In the genomic region with DNA sequence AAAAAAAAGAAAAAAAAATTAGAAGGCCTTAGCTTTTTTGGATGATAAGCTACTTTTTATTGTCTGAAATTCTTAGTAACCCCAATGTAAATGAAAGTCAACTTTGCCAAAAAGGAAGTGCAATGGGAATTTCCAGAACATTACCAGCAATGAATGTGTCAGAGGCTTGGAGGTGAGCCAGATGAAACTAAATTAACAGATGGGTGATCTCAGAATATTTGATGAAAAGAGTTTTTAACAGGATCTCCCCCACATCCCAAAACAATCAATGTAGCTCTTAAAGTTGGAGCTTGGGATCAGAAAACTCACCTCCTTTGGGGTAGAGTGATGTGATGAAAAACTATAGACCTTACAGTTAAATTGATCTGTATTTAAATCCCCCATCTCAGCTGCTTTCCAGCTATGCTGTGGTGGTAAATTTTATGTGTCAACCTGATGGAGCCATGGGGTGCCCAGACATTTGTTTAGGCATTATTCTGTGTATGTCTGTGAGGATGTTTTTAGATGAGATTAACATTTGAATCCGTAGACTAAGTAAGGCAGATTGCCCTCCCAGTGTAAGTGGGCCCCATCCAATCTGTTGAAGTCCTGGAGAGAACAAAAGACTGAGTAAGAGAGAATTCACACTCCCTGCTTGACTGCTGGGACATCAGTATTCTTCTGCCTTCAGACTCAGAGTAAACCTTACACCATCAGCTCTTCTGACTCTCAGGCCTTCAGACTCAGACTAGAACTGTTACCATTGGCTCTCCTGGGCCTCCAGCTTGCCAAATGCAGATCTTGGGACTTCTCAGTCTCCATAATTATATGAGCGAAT, we compare ENCODE assay signal across 9 cellular contexts.
DNase-seq lines count a peak whose midpoint lies in the region; ATAC-seq and TF ChIP-seq lines count a peak whose summit lies in the region.
"Had no signal": no experiment of that assay in that cellular context is flagged by ENCODE, and none has a peak within 500 bp of the region (broad histone marks: within the 10 kb centered on the region; RNA-seq: fewer than 3 reads in every experiment).

No MANE protein-coding gene starts in this region.

- 71 to 73% methylated on average over 2 of the region's 2 CpGs for WGBS in sigmoid colon, 2 donors

- peak; percentile 62 for ATAC-seq in GM18511 (IDR thresholded peaks at IDR 0.05; ENCODE audit: unreplicated experiment)
- no peak for ATAC-seq in HG02981 (IDR thresholded peaks at IDR 0.05; ENCODE audit: unreplicated experiment)

- no peaks in the 10 kb centered on the region for H4K20me1 ChIP-seq in fibroblast of lung (ENCODE audit: control insufficient read depth, extremely low read depth, insufficient read depth, low read length)

- H3K27ac ChIP-seq in fibroblast of lung (ENCODE audit: insufficient read depth, low read length) (no peak overlapping the region), sigmoid colon (peak overlapping the region in 3 of 4 donors; percentile 8 to 37 (median 18))

- H3K36me3 ChIP-seq in fibroblast of lung (ENCODE audit: control insufficient read depth, insufficient read depth, low read length) (no peaks in the 10 kb centered on the region), sigmoid colon (no peaks in the 10 kb centered on the region)

- H3K4me1 Mint-ChIP-seq in activated CD4-positive, alpha-beta memory T cell treated with anti-CD3 and anti-CD28 coated beads, Interleukin-2, amount 10 ng/mL, durations not matched to agents 7 days and 5 days: peaks cover 3% of the 10 kb centered on the region

- DNase-seq in NCI-H82 treated with DMSO at 0.1 percent for 48 hours (lab: John Stamatoyannopoulos, UW; ENCODE audit: unreplicated experiment) (peak; percentile 24), fibroblast of lung (ENCODE audit: low read depth in 2 of 2) (peak; percentile 78 to 92), sigmoid colon (no peak), NCI-H2029 treated with DMSO at 0.1 percent for 48 hours (lab: John Stamatoyannopoulos, UW) (no peak)
- DNase-seq in activated CD4-positive, alpha-beta memory T cell treated with anti-CD3 and anti-CD28 coated beads, Interleukin-2, amount 10 ng/mL, durations not matched to agents 7 days and 5 days: no peak
- DNase-seq in stimulated activated CD4-positive, alpha-beta T cell treated with anti-CD3 and anti-CD28 coated beads, Interleukin-15, amount 100 ng/mL, for 24 hours: no peak

- H3K36me3 Mint-ChIP-seq in activated CD4-positive, alpha-beta memory T cell treated with anti-CD3 and anti-CD28 coated beads, Interleukin-2, amount 10 ng/mL, durations not matched to agents 7 days and 5 days (ENCODE audit: low read depth): no peaks in the 10 kb centered on the region

- POLR2A ChIA-PET in activated CD4-positive, alpha-beta memory T cell treated with anti-CD3 and anti-CD28 coated beads, Interleukin-2, amount 10 ng/mL, durations not matched to agents 7 days and 5 days (lab: Charles Lee): interaction anchor here (0.6 kb wide), 1 partner anchor 1178 kb away, joined by 5 read pairs; no protein-coding TSS in a partner anchor

- H3K79me2 ChIP-seq in fibroblast of lung (ENCODE audit: control insufficient read depth, insufficient read depth, low read length): no peaks in the 10 kb centered on the region

- H3K4me2 ChIP-seq in fibroblast of lung (ENCODE audit: extremely low read depth, insufficient read depth, low read length): no peak overlapping the region

- no peak overlapping the region for H3K4me3 Mint-ChIP-seq in activated CD4-positive, alpha-beta memory T cell treated with anti-CD3 and anti-CD28 coated beads, Interleukin-2, amount 10 ng/mL, durations not matched to agents 7 days and 5 days
- H3K4me3 Mint-ChIP-seq: dendritic cell treated with granulocyte-macrophage colony-stimulating factor and Interleukin-4, amounts not matched to agents 40 ng/mL and 50 ng/mL, for 4 days had no signal

- CTCF ChIA-PET in activated CD4-positive, alpha-beta memory T cell treated with anti-CD3 and anti-CD28 coated beads, Interleukin-2, amount 10 ng/mL, durations not matched to agents 7 days and 5 days (lab: Charles Lee): interaction anchor here (0.7 to 4.9 kb wide), 6 partner anchors 11 to 78 kb away, joined by 3 to 16 read pairs (median 6); no protein-coding TSS in a partner anchor

- H3K4me1 ChIP-seq in fibroblast of lung (ENCODE audit: control insufficient read depth, extremely low read depth, insufficient read depth, low read length) (peaks cover 2% of the 10 kb centered on the region), sigmoid colon (peaks cover 0 to 3% (median 0%) of the 10 kb centered on the region in 4 donors)

- H3K4me3 ChIP-seq in fibroblast of lung (replicated peaks in 1 of 4; ENCODE audit: control extremely low read depth in 1 of 4, insufficient read depth in 1 of 4, low read depth in 3 of 4, low read length in 4 of 4) (no peak overlapping the region), sigmoid colon (no peak overlapping the region)

- H3K9me3 ChIP-seq in fibroblast of lung (ENCODE audit: control insufficient read depth, insufficient read depth, low read depth, low read length) (no peaks in the 10 kb centered on the region), sigmoid colon (no peaks in the 10 kb centered on the region)

- H3K9ac ChIP-seq in fibroblast of lung (ENCODE audit: insufficient read depth, low read length): no peak overlapping the region

- intact Hi-C loops in sigmoid colon (cut with DNase I): no loop called here

- no peak for TF ChIP-seq CTCF in fibroblast of lung (conservative IDR thresholded peaks at IDR 0.05 in 1 of 2, IDR thresholded peaks at IDR 0.05 in 1 of 2; ENCODE audit: low read depth in 1 of 2, low read length in 2 of 2)
- no peak for TF ChIP-seq CTCF in sigmoid colon (IDR thresholded peaks at IDR 0.05)

- no peak overlapping the region for H2AFZ ChIP-seq in fibroblast of lung (ENCODE audit: low read length)

- TF ChIP-seq EP300 in sigmoid colon (IDR thresholded peaks at IDR 0.05): no peak

- H3K27me3 ChIP-seq in fibroblast of lung (ENCODE audit: control insufficient read depth, insufficient read depth, low read length): no peaks in the 10 kb centered on the region
- H3K27me3 ChIP-seq in sigmoid colon: no peaks in the 10 kb centered on the region

- no peak for TF ChIP-seq POLR2A in sigmoid colon (IDR thresholded peaks at IDR 0.05)

- no peak overlapping the region for H3K27ac Mint-ChIP-seq in activated CD4-positive, alpha-beta memory T cell treated with anti-CD3 and anti-CD28 coated beads, Interleukin-2, amount 10 ng/mL, durations not matched to agents 7 days and 5 days
- H3K27ac Mint-ChIP-seq: dendritic cell treated with granulocyte-macrophage colony-stimulating factor and Interleukin-4, amounts not matched to agents 40 ng/mL and 50 ng/mL, for 4 days had no signal

- no peaks in the 10 kb centered on the region for H3K9me3 Mint-ChIP-seq in activated CD4-positive, alpha-beta memory T cell treated with anti-CD3 and anti-CD28 coated beads, Interleukin-2, amount 10 ng/mL, durations not matched to agents 7 days and 5 days

- H3K27me3 Mint-ChIP-seq in activated CD4-positive, alpha-beta memory T cell treated with anti-CD3 and anti-CD28 coated beads, Interleukin-2, amount 10 ng/mL, durations not matched to agents 7 days and 5 days: no peaks in the 10 kb centered on the region
- H3K27me3 Mint-ChIP-seq: dendritic cell treated with granulocyte-macrophage colony-stimulating factor and Interleukin-4, amounts not matched to agents 40 ng/mL and 50 ng/mL, for 4 days had no signal

Comparison
In these comparisons a context has a peak if more than half of its experiments do, and no peak if none do; other contexts are left out.
1. DNase-seq: peak in NCI-H82 treated with DMSO at 0.1 percent for 48 hours (single experiment) and fibroblast of lung (2 of 2); none in sigmoid colon (single experiment), activated CD4-positive, alpha-beta memory T cell treated with anti-CD3 and anti-CD28 coated beads, Interleukin-2, amount 10 ng/mL, durations not matched to agents 7 days and 5 days (single experiment), stimulated activated CD4-positive, alpha-beta T cell treated with anti-CD3 and anti-CD28 coated beads, Interleukin-15, amount 100 ng/mL, for 24 hours (single experiment) and NCI-H2029 treated with DMSO at 0.1 percent for 48 hours (single experiment).